In genomic region chr12:107027304-107028053, GRCh38 we compare ENCODE assay signal across 1 cellular context.
A peak's percentile ranks its signal among the peaks of the same experiment; 100 is the strongest.
TF ChIP-seq lines count a peak whose summit lies in the region.

No MANE protein-coding gene starts in this region.

TF ChIP-seq in HCT116, 20 proteins besides CTCF, POLR2A, EP300 and RAD21 (continued from another document):
- no peak for TF ChIP-seq ATF3 (IDR thresholded peaks at IDR 0.05)
- TF ChIP-seq ZBTB33 (IDR thresholded peaks at IDR 0.05; ENCODE audit: extremely low read depth, insufficient replicate concordance, low read length), result no peak
- no peak for TF ChIP-seq ZFX (IDR thresholded peaks at IDR 0.05)
- TF ChIP-seq SP1 (IDR thresholded peaks at IDR 0.05; ENCODE audit: low read depth), result peak; percentile 58
- no peak for TF ChIP-seq SIN3A (IDR thresholded peaks at IDR 0.05; ENCODE audit: low read depth)
- TF ChIP-seq SRF (IDR thresholded peaks at IDR 0.05; ENCODE audit: low read depth), result peak; percentile 34; the same call in 1 of the 2 replicates
- TF ChIP-seq ELF1 (IDR thresholded peaks at IDR 0.05; ENCODE audit: borderline replicate concordance, low read depth), result no peak
- TF ChIP-seq TCF7L2 (IDR thresholded peaks at IDR 0.05; ENCODE audit: borderline replicate concordance, extremely low read depth, insufficient read depth, insufficient read length), result no peak
TF ChIP-seq in HCT116: peak in this region for 5.
